ENCODE assay signal across 8 cellular contexts in genomic region chr14:53539489-53540126, GRCh38.
DNase-seq lines count a peak whose midpoint lies in the region; ATAC-seq, FAIRE-seq and TF ChIP-seq lines count a peak whose summit lies in the region.

No MANE protein-coding gene starts in this region.

- no peak overlapping the region for H2AFZ ChIP-seq in PC-9

- DNase-seq in D721Med (ENCODE audit: insufficient read length, low spot score) (no peak), HTR-8/SVneo (ENCODE audit: insufficient read length, low spot score) (peak; percentile 77), PC-9 (peak; percentile 45 to 74), amniotic epithelial cell (ENCODE audit: low read depth) (peak; percentile 75), right atrium auricular region (ENCODE audit: low spot score) (peak; percentile 89), retina (peak; percentile 87), T-helper 17 cell (no peak)

- no peaks in the 10 kb centered on the region for H3K9me2 ChIP-seq in PC-9 (ENCODE audit: insufficient read depth)

- H3K4me1 ChIP-seq in PC-9 (replicated peaks; ENCODE audit: insufficient read depth) (no peaks in the 10 kb centered on the region), right atrium auricular region (no peaks in the 10 kb centered on the region)

- CTCF ChIA-PET in PC-9 (lab: Charles Lee) = interaction anchor here (0.6 to 1.0 kb wide), 4 partner anchors 94 to 808 kb away, joined by 3 to 9 read pairs (median 4); no protein-coding TSS in a partner anchor

- no TSS peak for BruUV-seq in PC-9 (replicated peaks; lab: Mats Ljungman, UMichigan)

- no peaks in the 10 kb centered on the region for H3K4me1 Mint-ChIP-seq in T-helper 17 cell

- no peaks in the 10 kb centered on the region for H3K27me3 Mint-ChIP-seq in T-helper 17 cell

- no peak overlapping the region for H3K4me3 ChIP-seq in PC-9
- no peak overlapping the region for H3K4me3 ChIP-seq in right atrium auricular region

- H3K4me2 ChIP-seq in PC-9 = no peak overlapping the region

- H3K36me3 ChIP-seq in PC-9 (ENCODE audit: low read depth) = no peaks in the 10 kb centered on the region
- no peaks in the 10 kb centered on the region for H3K36me3 ChIP-seq in right atrium auricular region

- peak; percentile 77 for ATAC-seq in GM19397 (IDR thresholded peaks at IDR 0.05; ENCODE audit: unreplicated experiment)
- no peak for ATAC-seq in T-helper 17 cell

- TF ChIP-seq CTCF in D721Med (IDR thresholded peaks at IDR 0.05; ENCODE audit: insufficient read depth, missing control alignments) (peak; percentile 91), PC-9 (conservative IDR thresholded peaks at IDR 0.05) (peak; percentile 88), right atrium auricular region (IDR thresholded peaks at IDR 0.05) (peak; percentile 66 to 92)

- H3K36me3 Mint-ChIP-seq in T-helper 17 cell (ENCODE audit: low read depth) = no peaks in the 10 kb centered on the region

- H3K27ac Mint-ChIP-seq in T-helper 17 cell = no peak overlapping the region

- POLR2A ChIA-PET in PC-9 (lab: Charles Lee; ENCODE audit: unreplicated experiment) = no interaction called here

- intact Hi-C loops in PC-9 (cut with micrococcal nuclease; ENCODE audit: unreplicated experiment) = loop anchor here (1.0 to 5.0 kb wide), 8 partner anchors 107 to 809 kb away; partner anchors contain the start of gene BMP4

- H3K9me3 ChIP-seq in PC-9 (ENCODE audit: insufficient read depth, low read depth) (no peaks in the 10 kb centered on the region), right atrium auricular region (no peaks in the 10 kb centered on the region), T-helper 17 cell (ENCODE audit: control insufficient read depth, low read length, poor library complexity, severe bottlenecking) (no peaks in the 10 kb centered on the region)

- H3K27me3 ChIP-seq in PC-9 (ENCODE audit: insufficient read depth, low read depth) (no peaks in the 10 kb centered on the region), right atrium auricular region (no peaks in the 10 kb centered on the region)

- no peak overlapping the region for H3K4me3 Mint-ChIP-seq in T-helper 17 cell

- no peak overlapping the region for H3K27ac ChIP-seq in PC-9
- peak overlapping the region in 1 of 2 donors; percentile 21 for H3K27ac ChIP-seq in right atrium auricular region

- no peaks in the 10 kb centered on the region for H4K20me1 ChIP-seq in PC-9 (ENCODE audit: insufficient read depth)

- H3F3A ChIP-seq in PC-9 (ENCODE audit: insufficient read depth, low read depth) = no peaks in the 10 kb centered on the region

- FAIRE-seq in D721Med (lab: Jason Lieb, UNC) (peak; percentile 6), HTR-8/SVneo (lab: Jason Lieb, UNC) (peak; percentile 98)

- H3K79me2 ChIP-seq in PC-9 (ENCODE audit: low read depth) = no peaks in the 10 kb centered on the region

Comparison
In these comparisons a context has a peak if more than half of its experiments do, and no peak if none do; other contexts are left out.
1. DNase-seq: peak in HTR-8/SVneo (single experiment), PC-9 (2 of 2), amniotic epithelial cell (single experiment), right atrium auricular region (single experiment) and retina (single experiment); none in D721Med (single experiment) and T-helper 17 cell (0 of 3).
2. Peak in every context shown above with its lines, with median percentiles within 50 percentile points of each other: CTCF ChIP-seq.